In the genomic region with DNA sequence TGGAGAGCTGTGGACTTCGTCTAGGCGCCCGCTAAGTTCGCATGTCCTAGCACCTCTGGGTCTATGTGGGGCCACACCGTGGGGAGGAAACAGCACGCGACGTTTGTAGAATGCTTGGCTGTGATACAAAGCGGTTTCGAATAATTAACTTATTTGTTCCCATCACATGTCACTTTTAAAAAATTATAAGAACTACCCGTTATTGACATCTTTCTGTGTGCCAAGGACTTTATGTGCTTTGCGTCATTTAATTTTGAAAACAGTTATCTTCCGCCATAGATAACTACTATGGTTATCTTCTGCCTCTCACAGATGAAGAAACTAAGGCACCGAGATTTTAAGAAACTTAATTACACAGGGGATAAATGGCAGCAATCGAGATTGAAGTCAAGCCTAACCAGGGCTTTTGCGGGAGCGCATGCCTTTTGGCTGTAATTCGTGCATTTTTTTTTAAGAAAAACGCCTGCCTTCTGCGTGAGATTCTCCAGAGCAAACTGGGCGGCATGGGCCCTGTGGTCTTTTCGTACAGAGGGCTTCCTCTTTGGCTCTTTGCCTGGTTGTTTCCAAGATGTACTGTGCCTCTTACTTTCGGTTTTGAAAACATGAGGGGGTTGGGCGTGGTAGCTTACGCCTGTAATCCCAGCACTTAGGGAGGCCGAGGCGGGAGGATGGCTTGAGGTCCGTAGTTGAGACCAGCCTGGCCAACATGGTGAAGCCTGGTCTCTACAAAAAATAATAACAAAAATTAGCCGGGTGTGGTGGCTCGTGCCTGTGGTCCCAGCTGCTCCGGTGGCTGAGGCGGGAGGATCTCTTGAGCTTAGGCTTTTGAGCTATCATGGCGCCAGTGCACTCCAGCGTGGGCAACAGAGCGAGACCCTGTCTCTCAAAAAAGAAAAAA, we compare ENCODE assay signal across 8 cellular contexts. TPM values are rescaled to one million over a fixed set of nuclear protein-coding genes. Genes with fewer than 3 reads are reported as not detected.
DNase-seq lines count a peak whose midpoint lies in the region; ATAC-seq and TF ChIP-seq lines count a peak whose summit lies in the region.

No MANE protein-coding gene starts in this region.

- TF ChIP-seq CTCF in glutamatergic neuron (IDR thresholded peaks at IDR 0.05; ENCODE audit: partially characterized antibody, unreplicated experiment) (no peak), omental fat pad (IDR thresholded peaks at IDR 0.05) (no peak)

- H3K27me3 ChIP-seq in SJSA1 (replicated peaks) = no peaks in the 10 kb centered on the region

- peak; percentile 29 for ATAC-seq in activated naive CD8-positive, alpha-beta T cell treated with anti-CD3 and anti-CD28 coated beads, Interleukin-2, amount 10 ng/mL, durations not matched to agents 7 days and 5 days (ENCODE audit: low read depth)
- ATAC-seq in omental fat pad (ENCODE audit: low FRiP score) (peak; percentile 31), GM19328 (IDR thresholded peaks at IDR 0.05; ENCODE audit: unreplicated experiment) (no peak), HG03565 (IDR thresholded peaks at IDR 0.05; ENCODE audit: unreplicated experiment) (no peak)

- H3K27ac ChIP-seq in SJSA1 = peak overlapping the region; percentile 99

- H3K36me3 ChIP-seq in SJSA1 = peaks cover 60% of the 10 kb centered on the region

- POLR2A ChIA-PET in activated naive CD8-positive, alpha-beta T cell treated with anti-CD3 and anti-CD28 coated beads, Interleukin-2, amount 10 ng/mL, durations not matched to agents 7 days and 5 days (lab: Charles Lee) = interaction anchor here (1.0 to 24.8 kb wide), 9 partner anchors 16 to 175 kb away, joined by 4 to 1864 read pairs (median 11); a partner anchor contains a TSS

- peak overlapping the region; percentile 100 for H3K27ac Mint-ChIP-seq in activated naive CD8-positive, alpha-beta T cell treated with anti-CD3 and anti-CD28 coated beads, Interleukin-2, amount 10 ng/mL, durations not matched to agents 7 days and 5 days
- no peak overlapping the region for H3K27ac Mint-ChIP-seq in glutamatergic neuron (ENCODE audit: unreplicated experiment)

- in situ Hi-C loops in G401 (cut with HindIII; ENCODE audit: low sequenced_read_pairs) = no loop called here

- peak overlapping the region; percentile 88 for H3K4me3 ChIP-seq in SJSA1

- H3K36me3 Mint-ChIP-seq in activated naive CD8-positive, alpha-beta T cell treated with anti-CD3 and anti-CD28 coated beads, Interleukin-2, amount 10 ng/mL, durations not matched to agents 7 days and 5 days = peaks cover 72% of the 10 kb centered on the region
- H3K36me3 Mint-ChIP-seq in glutamatergic neuron (ENCODE audit: unreplicated experiment) = no peaks in the 10 kb centered on the region

- DNase-seq in G401 (ENCODE audit: low spot score) (peak; percentile 54), HuH-7 (ENCODE audit: low spot score) (peak; percentile 26), SJSA1 (ENCODE audit: low read depth in 1 of 2, low spot score in 2 of 2) (peak; percentile 82 to 84), glutamatergic neuron (no peak), omental fat pad (ENCODE audit: low spot score) (peak; percentile 40)
- DNase-seq in activated naive CD8-positive, alpha-beta T cell treated with anti-CD3 and anti-CD28 coated beads, Interleukin-2, amount 10 ng/mL, durations not matched to agents 7 days and 5 days = peak; percentile 67

- peak overlapping the region; percentile 92 for H3K4me3 Mint-ChIP-seq in activated naive CD8-positive, alpha-beta T cell treated with anti-CD3 and anti-CD28 coated beads, Interleukin-2, amount 10 ng/mL, durations not matched to agents 7 days and 5 days
- H3K4me3 Mint-ChIP-seq in glutamatergic neuron (ENCODE audit: unreplicated experiment) = peak overlapping the region; percentile 98

- peaks cover 46% of the 10 kb centered on the region for H3K4me1 Mint-ChIP-seq in activated naive CD8-positive, alpha-beta T cell treated with anti-CD3 and anti-CD28 coated beads, Interleukin-2, amount 10 ng/mL, durations not matched to agents 7 days and 5 days
- no peaks in the 10 kb centered on the region for H3K4me1 Mint-ChIP-seq in glutamatergic neuron (ENCODE audit: low read depth, unreplicated experiment)

- H3K4me1 ChIP-seq in SJSA1 (replicated peaks) = peaks cover 16% of the 10 kb centered on the region

- no peaks in the 10 kb centered on the region for H3K27me3 Mint-ChIP-seq in activated naive CD8-positive, alpha-beta T cell treated with anti-CD3 and anti-CD28 coated beads, Interleukin-2, amount 10 ng/mL, durations not matched to agents 7 days and 5 days
- peaks cover 3% of the 10 kb centered on the region for H3K27me3 Mint-ChIP-seq in glutamatergic neuron (ENCODE audit: unreplicated experiment)

- no peaks in the 10 kb centered on the region for H3K9me3 ChIP-seq in SJSA1 (replicated peaks)

- no peaks in the 10 kb centered on the region for H3K9me3 Mint-ChIP-seq in activated naive CD8-positive, alpha-beta T cell treated with anti-CD3 and anti-CD28 coated beads, Interleukin-2, amount 10 ng/mL, durations not matched to agents 7 days and 5 days
- no peaks in the 10 kb centered on the region for H3K9me3 Mint-ChIP-seq in glutamatergic neuron (ENCODE audit: unreplicated experiment)

RNA-seq across cellular contexts. Expression of a gene that starts 1.0 kb away (rescaled TPM):
- 977 and 997 TPM in 2 replicates for total RNA-seq in G401 (2014; rRNA removed; shearing (Covaris generic))
- 7,277 and 7,743 TPM in 2 replicates for total RNA-seq in SJSA1 (2014; rRNA removed; shearing (Covaris generic))
- 1,000 to 10,000 TPM; 7,848 to 8,493 TPM for total RNA-seq in activated naive CD8-positive, alpha-beta T cell treated with anti-CD3 and anti-CD28 coated beads, Interleukin-2, amount 10 ng/mL, durations not matched to agents 7 days and 5 days
- 21.5 TPM for total RNA-seq in glutamatergic neuron (ENCODE audit: unreplicated experiment)
- 1,000 to 10,000 TPM; 3,373 to 5,667 (median 4,138) TPM for total RNA-seq in omental fat pad

RNA-seq across cellular contexts. Expression of a gene that starts 1.2 kb away (rescaled TPM):
- not detected in 2 replicates for total RNA-seq in G401 (2014; rRNA removed; shearing (Covaris generic))
- total RNA-seq in SJSA1 (2014; rRNA removed; shearing (Covaris generic)) = 0.19 and 0.29 TPM in 2 replicates
- 10 to 100 TPM; 55.2 TPM for total RNA-seq in activated naive CD8-positive, alpha-beta T cell treated with anti-CD3 and anti-CD28 coated beads, Interleukin-2, amount 10 ng/mL, durations not matched to agents 7 days and 5 days
- total RNA-seq in glutamatergic neuron (ENCODE audit: unreplicated experiment) = not detected
- total RNA-seq in omental fat pad = 1 to 10 TPM; 1.0 to 5.4 (median 2.1) TPM

RNA-seq across cellular contexts. Expression of a gene that starts 24.0 kb away (rescaled TPM):
- total RNA-seq in G401 (2014; rRNA removed; shearing (Covaris generic)) = 9.2 and 10.6 TPM in 2 replicates
- 9.1 and 10.9 TPM in 2 replicates for total RNA-seq in SJSA1 (2014; rRNA removed; shearing (Covaris generic))
- total RNA-seq in activated naive CD8-positive, alpha-beta T cell treated with anti-CD3 and anti-CD28 coated beads, Interleukin-2, amount 10 ng/mL, durations not matched to agents 7 days and 5 days = 10 to 100 TPM; 55.7 to 59.3 TPM
- total RNA-seq in glutamatergic neuron (ENCODE audit: unreplicated experiment) (22.8 TPM), omental fat pad (10 to 100 TPM; 11.9 to 31.1 (median 16.3) TPM)

RNA-seq across cellular contexts. Expression of a gene that starts 48.9 kb away (rescaled TPM):
- 43.8 and 44.9 TPM in 2 replicates for total RNA-seq in G401 (2014; rRNA removed; shearing (Covaris generic))
- total RNA-seq in SJSA1 (2014; rRNA removed; shearing (Covaris generic)) = 28.9 and 36.8 TPM in 2 replicates
- 100 to 1,000 TPM; 110 TPM for total RNA-seq in activated naive CD8-positive, alpha-beta T cell treated with anti-CD3 and anti-CD28 coated beads, Interleukin-2, amount 10 ng/mL, durations not matched to agents 7 days and 5 days
- total RNA-seq in glutamatergic neuron (ENCODE audit: unreplicated experiment) (59.2 TPM), omental fat pad (100 to 1,000 TPM in 1 of 4 donors, 10 to 100 TPM in 3; 57.8 to 115 (median 63.3) TPM)

Comparison
In these comparisons a context has a peak if more than half of its experiments do, and no peak if none do; other contexts are left out.
1. ATAC-seq: peak in activated naive CD8-positive, alpha-beta T cell treated with anti-CD3 and anti-CD28 coated beads, Interleukin-2, amount 10 ng/mL, durations not matched to agents 7 days and 5 days (single experiment) and omental fat pad (single experiment); none in GM19328 (single experiment) and HG03565 (single experiment).
2. RNA of a gene that starts 1.0 kb away (total RNA-seq): 7,848 to 8,493 TPM in activated naive CD8-positive, alpha-beta T cell treated with anti-CD3 and anti-CD28 coated beads, Interleukin-2, amount 10 ng/mL, durations not matched to agents 7 days and 5 days, 7,277 to 7,743 TPM in SJSA1, 3,373 to 5,667 TPM in omental fat pad and 977 to 997 TPM in G401; 21.5 TPM in glutamatergic neuron (single experiment); every median in the first group is over 10 times any median in the second.
3. RNA of a gene that starts 1.2 kb away (total RNA-seq): 55.2 TPM in activated naive CD8-positive, alpha-beta T cell treated with anti-CD3 and anti-CD28 coated beads, Interleukin-2, amount 10 ng/mL, durations not matched to agents 7 days and 5 days; 1.0 to 5.4 TPM in omental fat pad, 0.19 to 0.29 TPM in SJSA1, not detected in glutamatergic neuron (single experiment) and not detected in G401; every median in the first group is over 4 times any median in the second.